Comparison of ENCODE assay signal across 27 cellular contexts in genomic region chr22:19769393-19769715, GRCh38. TPM values are rescaled to one million over a fixed set of nuclear protein-coding genes. Genes with fewer than 3 reads are reported as not detected.
A peak's percentile ranks its signal among the peaks of the same experiment; 100 is the strongest.
DNase-seq lines count a peak whose midpoint lies in the region; ATAC-seq and TF ChIP-seq lines count a peak whose summit lies in the region.
"Had no signal": no experiment of that assay in that cellular context is flagged by ENCODE, and none has a peak within 500 bp of the region (broad histone marks: within the 10 kb centered on the region; RNA-seq: fewer than 3 reads in every experiment).

No MANE protein-coding gene starts in this region.

- H3K9ac ChIP-seq in BLaER1 (no peak overlapping the region), neural progenitor cell (no peak overlapping the region)
- H3K9ac ChIP-seq: BLaER1 treated with 17β-estradiol and CSF1 and Interleukin-3, amounts not matched to agents 10 nM and 100 nM had no signal

- H3K4me1 Mint-ChIP-seq in neural progenitor cell = peaks cover 18% of the 10 kb centered on the region

- H3K4me1 ChIP-seq in BLaER1 (peaks cover 81% of the 10 kb centered on the region), right cardiac atrium (ENCODE audit: control insufficient read depth, insufficient read depth, low read length) (no peaks in the 10 kb centered on the region), neural progenitor cell (no peaks in the 10 kb centered on the region)

- WGBS in right cardiac atrium = 95% methylated on average over 12 of the region's 12 CpGs

- H3K4me2 ChIP-seq in BLaER1 (peak overlapping the region; percentile 24), neural progenitor cell (no peak overlapping the region)
- H3K4me2 ChIP-seq: GM23338, PC-9 had no signal

- no peaks in the 10 kb centered on the region for H3K79me2 ChIP-seq in neural progenitor cell (ENCODE audit: low read depth)

- no peaks in the 10 kb centered on the region for H3K36me3 Mint-ChIP-seq in neural progenitor cell

- H3K27ac Mint-ChIP-seq in neural progenitor cell = no peak overlapping the region
- H3K27ac Mint-ChIP-seq: CD4-positive, alpha-beta T cell; GM23338; HFFc6 had no signal

- H3K9me3 Mint-ChIP-seq in neural progenitor cell = peaks cover 7% of the 10 kb centered on the region
- H3K9me3 Mint-ChIP-seq: CD4-positive, alpha-beta T cell; HFFc6 had no signal

- ATAC-seq in Right ventricle myocardium inferior (no peak), right cardiac atrium (no peak), HG02938 (IDR thresholded peaks at IDR 0.05; ENCODE audit: unreplicated experiment) (no peak), HG03095 (IDR thresholded peaks at IDR 0.05; ENCODE audit: unreplicated experiment) (no peak)
- ATAC-seq: GM23338 had no signal

- H3F3A ChIP-seq in neural progenitor cell (ENCODE audit: low read depth) = peaks cover 11% of the 10 kb centered on the region

- H3K4me3 ChIP-seq in BLaER1 (no peak overlapping the region), right cardiac atrium (ENCODE audit: low read length) (no peak overlapping the region), neural progenitor cell (no peak overlapping the region)
- H3K4me3 ChIP-seq: BLaER1 treated with 17β-estradiol and CSF1 and Interleukin-3, amounts not matched to agents 10 nM and 100 nM; GM23338; HAP-1; PC-9 had no signal

- H3K27ac ChIP-seq in BLaER1 (no peak overlapping the region), right cardiac atrium (ENCODE audit: low read length) (no peak overlapping the region), neural progenitor cell (no peak overlapping the region)
- H3K27ac ChIP-seq: BLaER1 treated with 17β-estradiol and CSF1 and Interleukin-3, amounts not matched to agents 10 nM and 100 nM; PC-9 had no signal

- peak overlapping the region; percentile 35 for H3K4me3 Mint-ChIP-seq in neural progenitor cell
- H3K4me3 Mint-ChIP-seq: CD4-positive, alpha-beta T cell; GM23338; HFFc6 had no signal

- no peak overlapping the region for H2AFZ ChIP-seq in neural progenitor cell (replicated peaks)
- H2AFZ ChIP-seq: GM23338, PC-9 had no signal

- TF ChIP-seq POLR2A in erythroblast (IDR thresholded peaks at IDR 0.05; ENCODE audit: low read length) = no peak

- no peaks in the 10 kb centered on the region for H3K9me3 ChIP-seq in BLaER1
- no peaks in the 10 kb centered on the region for H3K9me3 ChIP-seq in right cardiac atrium (ENCODE audit: control insufficient read depth, low read length)
- no peaks in the 10 kb centered on the region for H3K9me3 ChIP-seq in neural progenitor cell (ENCODE audit: low read depth)
- H3K9me3 ChIP-seq: BLaER1 treated with 17β-estradiol and CSF1 and Interleukin-3, amounts not matched to agents 10 nM and 100 nM; HAP-1 had no signal

- H3K36me3 ChIP-seq in BLaER1 (no peaks in the 10 kb centered on the region), neural progenitor cell (no peaks in the 10 kb centered on the region)
- H3K36me3 ChIP-seq: BLaER1 treated with 17β-estradiol and CSF1 and Interleukin-3, amounts not matched to agents 10 nM and 100 nM had no signal

- H3K27me3 Mint-ChIP-seq in neural progenitor cell (ENCODE audit: insufficient read depth, low read depth) = peaks cover 49% of the 10 kb centered on the region

- H3K27me3 ChIP-seq in BLaER1 = peaks cover 80% of the 10 kb centered on the region
- no peaks in the 10 kb centered on the region for H3K27me3 ChIP-seq in right cardiac atrium (ENCODE audit: control insufficient read depth, insufficient read depth)
- H3K27me3 ChIP-seq in neural progenitor cell = peaks cover 100% of the 10 kb centered on the region

- TF ChIP-seq CTCF in neural progenitor cell (IDR thresholded peaks at IDR 0.05) = no peak

- intact Hi-C loops in Right ventricle myocardium inferior (cut with DNase I) = no loop called here
- intact Hi-C loops in cardiac septum (cut with DNase I) = no loop called here
- intact Hi-C loops in right cardiac atrium (cut with DNase I) = no loop called here

- peak; percentile 57 for DNase-seq in Right ventricle myocardium inferior (ENCODE audit: missing footprints)
- DNase-seq in cardiac septum (ENCODE audit: low spot score) = no peak
- peak in 2 of 3 donors; percentile 16 to 26 for DNase-seq in right cardiac atrium
- no peak for DNase-seq in neural progenitor cell (ENCODE audit: low spot score)
- DNase-seq in erythroblast (lab: John Stamatoyannopoulos, UW) = no peak
- DNase-seq: 8988T; ACHN; CD4-positive, alpha-beta T cell; DMS53; HFFc6; IMR-90; NCI-H1105; NCI-H146; NCI-H1930; NCI-H446 treated with DMSO at 0.1 percent for 48 hours; NCI-H526; NCI-H82; NK-92 treated with Interleukin-12 subunit alpha and Interleukin-12 subunit beta, amount 100 ng/mL, for 24 hours; PC-9; SHP77 had no signal

- peaks cover 43% of the 10 kb centered on the region for H4K20me1 ChIP-seq in BLaER1
- peaks cover 36% of the 10 kb centered on the region for H4K20me1 ChIP-seq in neural progenitor cell (ENCODE audit: low read depth)

RNA-seq across cellular contexts. Expression of gene TBX1, which starts 8.8 kb away (rescaled TPM):
- 3.6 TPM for total RNA-seq in Right ventricle myocardium inferior
- total RNA-seq in cardiac septum = 0.48 TPM
- 1 to 10 TPM in 1 of 4 donors, under 1 TPM in 3; 0.19 to 1.4 (median 0.78) TPM for total RNA-seq in right cardiac atrium
- polyA plus RNA-seq in right cardiac atrium = 0.88 TPM
- total RNA-seq in neural progenitor cell (ENCODE audit: low replicate concordance) = 0.06 TPM in 1 of 2 replicates, not detected in the other
- total RNA-seq: CD4-positive, alpha-beta T cell; IMR-90; RPMI7951 had no signal

RNA-seq across cellular contexts. Expression of gene GP1BB, which starts 46.0 kb away (rescaled TPM):
- not detected for total RNA-seq in Right ventricle myocardium inferior
- total RNA-seq in cardiac septum = 5.5 TPM
- total RNA-seq in right cardiac atrium = 1 to 10 TPM in 1 of 4 donors, not detected in 3; 9.0 TPM
- 29.5 TPM for polyA plus RNA-seq in right cardiac atrium
- 1.2 TPM in 1 of 2 replicates, not detected in the other for total RNA-seq in neural progenitor cell (ENCODE audit: low replicate concordance)
- total RNA-seq: RPMI7951 had no signal

RNA-seq across cellular contexts. Expression of gene SEPTIN5, which starts 55.1 kb away (rescaled TPM):
- total RNA-seq in Right ventricle myocardium inferior (120 TPM), cardiac septum (191 TPM), right cardiac atrium (100 to 1,000 TPM; 143 to 264 (median 199) TPM), neural progenitor cell (ENCODE audit: low replicate concordance) (5.0 and 8.2 TPM in 2 replicates)
- polyA plus RNA-seq in right cardiac atrium = 243 TPM

Comparison
In these comparisons a context has a peak if more than half of its experiments do, and no peak if none do; other contexts are left out.
1. DNase-seq: peak in Right ventricle myocardium inferior (single experiment) and right cardiac atrium (2 of 3); none in cardiac septum (single experiment), neural progenitor cell (single experiment) and erythroblast (0 of 2).
2. RNA of gene SEPTIN5, which starts 55.1 kb away (total RNA-seq): 143 to 264 TPM in right cardiac atrium, 191 TPM in cardiac septum (single experiment) and 120 TPM in Right ventricle myocardium inferior (single experiment); 5.0 to 8.2 TPM in neural progenitor cell; every median in the first group is over 10 times any median in the second.